ENCODE assay signal across 9 cellular contexts in the genomic region with DNA sequence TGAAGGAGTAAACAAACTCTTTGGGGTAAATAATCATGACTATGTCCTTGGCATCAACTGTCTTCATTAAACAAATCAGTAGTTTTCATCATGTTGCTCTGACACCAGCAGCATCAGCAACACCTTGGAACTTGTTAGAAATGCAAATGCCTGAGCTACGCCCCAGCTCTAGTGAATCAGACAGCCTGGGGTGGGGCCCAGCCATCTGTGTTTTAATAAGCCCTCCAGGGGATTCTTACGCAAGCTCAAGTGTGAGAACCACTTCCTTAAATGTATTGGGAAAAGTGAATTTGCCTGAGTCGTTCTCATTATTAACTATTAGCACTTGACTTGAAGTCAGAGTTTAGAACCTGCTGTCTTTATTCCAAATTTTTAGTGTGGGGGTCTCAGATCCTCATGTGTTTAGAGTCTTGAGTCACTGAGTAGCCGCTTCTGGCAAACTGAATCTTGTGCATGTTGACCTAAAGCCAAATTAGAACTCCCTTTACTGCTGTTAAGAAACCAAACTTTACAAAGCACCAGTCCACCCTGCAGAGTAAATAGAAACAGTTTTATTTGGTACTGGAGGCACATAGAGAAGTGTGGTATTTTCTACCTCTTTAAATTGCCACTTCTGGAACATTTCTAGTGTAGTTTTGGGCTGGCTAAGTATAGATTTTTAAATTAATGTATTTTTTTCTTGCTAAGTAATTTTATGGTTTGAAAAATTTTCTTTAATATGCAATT.
DNase-seq lines count a peak whose midpoint lies in the region; ATAC-seq and TF ChIP-seq lines count a peak whose summit lies in the region.
"Had no signal": no experiment of that assay in that cellular context is flagged by ENCODE, and none has a peak within 500 bp of the region (broad histone marks: within the 10 kb centered on the region; RNA-seq: fewer than 3 reads in every experiment).

No MANE protein-coding gene starts in this region.

- no peak overlapping the region for H3K4me3 ChIP-seq in sigmoid colon

- H3K4me3 Mint-ChIP-seq in glutamatergic neuron (ENCODE audit: unreplicated experiment), result peak overlapping the region; percentile 50
- H3K4me3 Mint-ChIP-seq: activated T-cell treated with anti-CD3 and anti-CD28 coated beads, Interleukin-2, amount 50 U/mL, for 24 hours had no signal

- H3K36me3 ChIP-seq in sigmoid colon, result no peaks in the 10 kb centered on the region

- no peaks in the 10 kb centered on the region for H3K27me3 ChIP-seq in sigmoid colon

- H3K9me3 Mint-ChIP-seq in glutamatergic neuron (ENCODE audit: unreplicated experiment), result no peaks in the 10 kb centered on the region

- 28 to 30% methylated on average over 4 of the region's 4 CpGs for WGBS in sigmoid colon, 2 donors

- intact Hi-C loops in sigmoid colon (cut with DNase I), result no loop called here

- no peaks in the 10 kb centered on the region for H3K36me3 Mint-ChIP-seq in glutamatergic neuron (ENCODE audit: unreplicated experiment)

- no peak for TF ChIP-seq EP300 in sigmoid colon (IDR thresholded peaks at IDR 0.05)

- peaks cover 3% of the 10 kb centered on the region for H3K27me3 Mint-ChIP-seq in glutamatergic neuron (ENCODE audit: unreplicated experiment)
- H3K27me3 Mint-ChIP-seq: activated T-cell treated with anti-CD3 and anti-CD28 coated beads, Interleukin-2, amount 50 U/mL, for 24 hours had no signal

- ATAC-seq in GM19397 (IDR thresholded peaks at IDR 0.05; ENCODE audit: unreplicated experiment) (peak; percentile 62), GM19328 (IDR thresholded peaks at IDR 0.05; ENCODE audit: unreplicated experiment) (no peak), GM18861 (IDR thresholded peaks at IDR 0.05; ENCODE audit: unreplicated experiment) (no peak)

- H3K9me3 ChIP-seq in sigmoid colon, result no peaks in the 10 kb centered on the region

- peak overlapping the region in 2 of 4 donors; percentile 38 to 41 for H3K27ac ChIP-seq in sigmoid colon

- TF ChIP-seq POLR2A in sigmoid colon (IDR thresholded peaks at IDR 0.05), result no peak

- H3K4me1 ChIP-seq in sigmoid colon, result no peaks in the 10 kb centered on the region

- peaks cover 13% of the 10 kb centered on the region for H3K4me1 Mint-ChIP-seq in glutamatergic neuron (ENCODE audit: low read depth, unreplicated experiment)

- DNase-seq in SKM-1 (lab: John Stamatoyannopoulos, UW; ENCODE audit: unreplicated experiment), result peak; percentile 54
- peak; percentile 53 for DNase-seq in glutamatergic neuron
- DNase-seq in sigmoid colon, result peak; percentile 88
- no peak for DNase-seq in NCI-H510A (lab: John Stamatoyannopoulos, UW)
- no peak for DNase-seq in activated CD4-positive, alpha-beta T cell treated with anti-CD3 and anti-CD28 coated beads for 48 hours
- DNase-seq: activated T-cell treated with anti-CD3 and anti-CD28 coated beads, Interleukin-2, amount 50 U/mL, for 24 hours had no signal

- no peak overlapping the region for H3K27ac Mint-ChIP-seq in glutamatergic neuron (ENCODE audit: unreplicated experiment)
- H3K27ac Mint-ChIP-seq: activated T-cell treated with anti-CD3 and anti-CD28 coated beads, Interleukin-2, amount 50 U/mL, for 24 hours had no signal

- TF ChIP-seq CTCF in glutamatergic neuron (IDR thresholded peaks at IDR 0.05; ENCODE audit: partially characterized antibody, unreplicated experiment), result no peak
- no peak for TF ChIP-seq CTCF in sigmoid colon (IDR thresholded peaks at IDR 0.05)

Comparison
In these comparisons a context has a peak if more than half of its experiments do, and no peak if none do; other contexts are left out.
1. DNase-seq: peak in SKM-1 (single experiment), glutamatergic neuron (single experiment) and sigmoid colon (single experiment); none in NCI-H510A (single experiment) and activated CD4-positive, alpha-beta T cell treated with anti-CD3 and anti-CD28 coated beads for 48 hours (single experiment).